ENCODE assay signal across 1 cellular context in genomic region chr2:64404002-64404731, GRCh38.
TF ChIP-seq lines count a peak whose summit lies in the region.

No MANE protein-coding gene starts in this region.

TF ChIP-seq in liver, 16 proteins besides CTCF, POLR2A, EP300 and RAD21 (continued from another document):
- TF ChIP-seq, protein P1, sequence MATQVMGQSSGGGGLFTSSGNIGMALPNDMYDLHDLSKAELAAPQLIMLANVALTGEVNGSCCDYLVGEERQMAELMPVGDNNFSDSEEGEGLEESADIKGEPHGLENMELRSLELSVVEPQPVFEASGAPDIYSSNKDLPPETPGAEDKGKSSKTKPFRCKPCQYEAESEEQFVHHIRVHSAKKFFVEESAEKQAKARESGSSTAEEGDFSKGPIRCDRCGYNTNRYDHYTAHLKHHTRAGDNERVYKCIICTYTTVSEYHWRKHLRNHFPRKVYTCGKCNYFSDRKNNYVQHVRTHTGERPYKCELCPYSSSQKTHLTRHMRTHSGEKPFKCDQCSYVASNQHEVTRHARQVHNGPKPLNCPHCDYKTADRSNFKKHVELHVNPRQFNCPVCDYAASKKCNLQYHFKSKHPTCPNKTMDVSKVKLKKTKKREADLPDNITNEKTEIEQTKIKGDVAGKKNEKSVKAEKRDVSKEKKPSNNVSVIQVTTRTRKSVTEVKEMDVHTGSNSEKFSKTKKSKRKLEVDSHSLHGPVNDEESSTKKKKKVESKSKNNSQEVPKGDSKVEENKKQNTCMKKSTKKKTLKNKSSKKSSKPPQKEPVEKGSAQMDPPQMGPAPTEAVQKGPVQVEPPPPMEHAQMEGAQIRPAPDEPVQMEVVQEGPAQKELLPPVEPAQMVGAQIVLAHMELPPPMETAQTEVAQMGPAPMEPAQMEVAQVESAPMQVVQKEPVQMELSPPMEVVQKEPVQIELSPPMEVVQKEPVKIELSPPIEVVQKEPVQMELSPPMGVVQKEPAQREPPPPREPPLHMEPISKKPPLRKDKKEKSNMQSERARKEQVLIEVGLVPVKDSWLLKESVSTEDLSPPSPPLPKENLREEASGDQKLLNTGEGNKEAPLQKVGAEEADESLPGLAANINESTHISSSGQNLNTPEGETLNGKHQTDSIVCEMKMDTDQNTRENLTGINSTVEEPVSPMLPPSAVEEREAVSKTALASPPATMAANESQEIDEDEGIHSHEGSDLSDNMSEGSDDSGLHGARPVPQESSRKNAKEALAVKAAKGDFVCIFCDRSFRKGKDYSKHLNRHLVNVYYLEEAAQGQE (IDR thresholded peaks at IDR 0.05) = peak; percentile 76
